Comparison of ENCODE assay signal across 12 cellular contexts in the genomic region with DNA sequence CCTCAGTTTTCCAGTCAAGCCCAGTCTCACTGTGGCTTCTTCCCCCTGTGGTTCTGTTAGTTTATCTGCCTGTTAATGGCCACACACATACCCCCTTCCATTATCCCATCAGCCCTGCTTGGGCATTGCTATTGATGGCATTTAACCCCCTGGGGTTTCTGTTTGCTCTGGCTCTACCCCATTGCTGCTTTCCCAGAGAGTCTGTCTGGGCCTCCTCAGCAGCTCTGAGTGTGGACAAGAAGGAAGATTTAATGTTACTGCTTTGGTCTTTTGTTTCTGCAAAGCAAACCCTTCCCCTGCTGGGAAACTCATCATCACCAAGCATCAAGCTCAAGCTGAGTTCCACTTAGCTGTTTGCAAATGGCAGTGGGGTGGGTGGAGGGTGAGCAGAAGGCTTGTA.
"Had no signal": no experiment of that assay in that cellular context is flagged by ENCODE, and none has a peak within 500 bp of the region (broad histone marks: within the 10 kb centered on the region; RNA-seq: fewer than 3 reads in every experiment).

No MANE protein-coding gene starts in this region.

- H3K36me3 ChIP-seq: breast epithelium, left lung, suprapubic skin had no signal

- H3K27me3 ChIP-seq: breast epithelium had no signal

- H3K4me1 ChIP-seq: breast epithelium, left lung, suprapubic skin had no signal

- DNase-seq: activated CD8-positive, alpha-beta memory T cell treated with anti-CD3 and anti-CD28 coated beads, Interleukin-2, amount 50 U/mL, for 48 hours; activated CD8-positive, alpha-beta T cell treated with anti-CD3 and anti-CD28 coated beads, Interleukin-2, amount 10 ng/mL, durations not matched to agents 7 days and 5 days; activated naive CD4-positive, alpha-beta T cell; aorta; hippocampal formation; left lung; stimulated activated CD4-positive, alpha-beta T cell treated with anti-CD3 and anti-CD28 coated beads, Interleukin-4, amount 100 ng/mL, for 1 hour; stimulated activated CD8-positive, alpha-beta memory T cell treated with anti-CD3 and anti-CD28 coated beads, Interleukin-4, amount 100 ng/mL, for 48 hours; stimulated activated naive CD8-positive, alpha-beta T cell treated with anti-CD3 and anti-CD28 coated beads, Interleukin-15, Interleukin-2, amounts not matched to agents 100 U/mL and 50 U/mL, for 24 hours; T1000 had no signal

- H3K4me3 ChIP-seq: breast epithelium, left lung, suprapubic skin had no signal

- H3K27ac ChIP-seq: breast epithelium, left lung, suprapubic skin had no signal
